In the genomic region with DNA sequence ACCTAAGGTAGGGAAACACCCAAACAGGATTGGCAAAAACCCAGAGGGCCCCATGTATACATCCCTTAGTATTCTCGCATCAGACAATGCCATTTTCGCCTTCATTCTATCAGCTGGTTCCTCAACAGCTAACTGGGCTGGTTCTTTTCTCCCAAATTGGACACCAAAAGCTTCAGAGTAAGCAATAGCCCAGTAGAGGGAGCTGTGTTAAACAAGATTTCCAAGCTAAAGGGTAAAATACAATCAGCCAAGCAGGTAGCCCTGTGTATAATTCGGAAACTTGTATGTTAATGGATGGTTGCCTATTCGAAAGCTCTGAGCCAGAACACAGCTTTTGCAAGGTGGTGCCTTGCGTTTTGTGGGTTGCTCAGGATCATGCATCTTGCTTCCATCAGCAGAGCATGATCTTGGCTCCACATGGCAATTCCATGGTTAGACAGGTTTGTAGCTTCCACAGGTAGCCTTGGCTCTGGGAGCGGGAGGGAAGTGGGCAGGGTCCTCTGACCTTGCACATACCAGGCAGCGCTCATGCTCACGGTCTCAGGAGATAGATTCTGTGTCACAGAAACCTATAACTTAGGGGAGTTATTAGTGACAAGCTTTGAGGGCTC, we compare ENCODE assay signal across 8 cellular contexts.
DNase-seq lines count a peak whose midpoint lies in the region; ATAC-seq and TF ChIP-seq lines count a peak whose summit lies in the region.

No MANE protein-coding gene starts in this region.

- CTCF ChIA-PET in HEK293T (lab: Yijun Ruan, JAX), result interaction anchor here (0.5 to 1.7 kb wide), 12 partner anchors 9 to 527 kb away, joined by 3 to 8 read pairs (median 4); no protein-coding TSS in a partner anchor
- CTCF ChIA-PET in activated CD4-positive, alpha-beta T cell treated with anti-CD3 and anti-CD28 coated beads for 36 hours (lab: Charles Lee), result interaction anchor here (0.7 to 1.2 kb wide), 5 partner anchors 17 to 528 kb away, joined by 3 to 6 read pairs (median 3); no protein-coding TSS in a partner anchor

- DNase-seq in G401 (ENCODE audit: low spot score), result peak; percentile 19
- DNase-seq in HEK293T (ENCODE audit: extremely low spot score), result peak; percentile 33
- DNase-seq in NCI-H526 treated with DMSO at 0.1 percent for 48 hours (lab: John Stamatoyannopoulos, UW), result peak; percentile 77
- DNase-seq in dermis blood vessel endothelial cell, result peak; percentile 68
- DNase-seq in mucosa of gallbladder (ENCODE audit: low spot score), result peak; percentile 15
- DNase-seq in activated CD4-positive, alpha-beta T cell treated with anti-CD3 and anti-CD28 coated beads for 36 hours, result no peak
- DNase-seq in GM19238 (ENCODE audit: insufficient read length, low spot score), result no peak

- H3K4me1 Mint-ChIP-seq in activated CD4-positive, alpha-beta T cell treated with anti-CD3 and anti-CD28 coated beads for 36 hours, result peaks cover 13% of the 10 kb centered on the region

- no peaks in the 10 kb centered on the region for H3K9me3 Mint-ChIP-seq in activated CD4-positive, alpha-beta T cell treated with anti-CD3 and anti-CD28 coated beads for 36 hours (ENCODE audit: low read depth)

- POLR2A ChIA-PET in HEK293T (lab: Yijun Ruan, JAX), result no interaction called here
- POLR2A ChIA-PET in activated CD4-positive, alpha-beta T cell treated with anti-CD3 and anti-CD28 coated beads for 36 hours (lab: Charles Lee), result no interaction called here

- peaks cover 22% of the 10 kb centered on the region for H3K27me3 Mint-ChIP-seq in activated CD4-positive, alpha-beta T cell treated with anti-CD3 and anti-CD28 coated beads for 36 hours

- no peak for ATAC-seq in activated CD4-positive, alpha-beta T cell treated with anti-CD3 and anti-CD28 coated beads for 36 hours
- ATAC-seq in GM21529 (IDR thresholded peaks at IDR 0.05; ENCODE audit: unreplicated experiment), result no peak

- intact Hi-C loops in activated CD4-positive, alpha-beta T cell treated with anti-CD3 and anti-CD28 coated beads for 36 hours (cut with DNase I, micrococcal nuclease), result loop anchor here in 1 of 2 experiments (1.0 kb wide), 1 partner anchor 527 kb away; no protein-coding TSS in a partner anchor

- H3K27ac Mint-ChIP-seq in activated CD4-positive, alpha-beta T cell treated with anti-CD3 and anti-CD28 coated beads for 36 hours, result no peak overlapping the region

- in situ Hi-C loops in G401 (cut with HindIII; ENCODE audit: low sequenced_read_pairs), result no loop called here

- H3K4me3 Mint-ChIP-seq in activated CD4-positive, alpha-beta T cell treated with anti-CD3 and anti-CD28 coated beads for 36 hours, result no peak overlapping the region

- H3K36me3 Mint-ChIP-seq in activated CD4-positive, alpha-beta T cell treated with anti-CD3 and anti-CD28 coated beads for 36 hours (ENCODE audit: low read depth), result no peaks in the 10 kb centered on the region

TF ChIP-seq in HEK293T, 16 proteins besides CTCF, POLR2A, EP300 and RAD21:
- TF ChIP-seq ZNF384 (IDR thresholded peaks at IDR 0.05) (no peak), BHLHE40 (IDR thresholded peaks at IDR 0.05; ENCODE audit: borderline replicate concordance) (no peak), TARDBP (IDR thresholded peaks at IDR 0.05) (no peak), FOXM1 (IDR thresholded peaks at IDR 0.05; ENCODE audit: borderline replicate concordance) (no peak), FOXA1 (IDR thresholded peaks at IDR 0.05) (no peak)

Comparison
In these comparisons a context has a peak if more than half of its experiments do, and no peak if none do; other contexts are left out.
1. DNase-seq: peak in G401 (single experiment), HEK293T (single experiment), NCI-H526 treated with DMSO at 0.1 percent for 48 hours (single experiment), dermis blood vessel endothelial cell (single experiment) and mucosa of gallbladder (single experiment); none in activated CD4-positive, alpha-beta T cell treated with anti-CD3 and anti-CD28 coated beads for 36 hours (single experiment) and GM19238 (single experiment).